8 cellular contexts compared by ENCODE assay signal in the genomic region with DNA sequence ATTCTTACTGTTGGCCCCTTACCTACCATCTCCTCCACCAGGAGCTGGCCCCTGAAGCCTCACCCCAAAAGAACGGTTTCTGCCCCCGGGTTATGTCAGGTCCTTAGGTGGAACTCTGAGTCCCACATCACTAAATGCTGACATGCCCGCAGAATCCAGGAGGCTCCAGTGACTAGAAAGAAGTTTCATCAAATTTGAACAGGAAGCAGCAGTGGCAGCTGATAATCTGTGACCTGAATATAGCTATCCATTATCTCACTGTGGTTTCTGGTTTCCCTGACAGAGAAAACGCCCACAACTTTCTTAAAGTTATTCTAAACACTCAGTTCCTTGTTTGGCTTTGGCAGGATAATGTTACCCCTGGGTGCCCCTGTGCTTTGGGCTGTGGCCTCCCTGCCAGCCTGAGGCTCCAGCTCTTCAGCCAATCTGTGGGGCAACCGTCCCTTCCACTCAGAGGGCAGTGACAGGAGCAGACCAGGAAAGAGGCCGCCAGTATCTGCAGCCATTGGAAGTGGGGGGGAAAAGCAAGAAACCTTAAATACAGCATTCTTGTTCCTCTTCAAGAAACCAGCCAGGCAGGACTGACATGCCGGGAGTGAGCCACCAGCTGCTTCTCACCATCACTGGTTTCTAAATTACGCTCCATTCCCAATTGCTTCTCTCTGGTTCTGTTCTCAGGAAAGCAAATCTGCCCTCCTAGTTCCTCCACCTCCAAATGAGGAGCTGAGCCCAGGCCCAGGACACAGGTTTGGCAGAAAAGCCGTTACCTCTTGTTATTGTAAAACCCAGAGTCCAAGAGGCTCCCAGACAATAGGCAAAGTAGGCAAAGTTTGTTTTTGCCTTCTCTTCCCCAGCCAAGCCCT.
DNase-seq lines count a peak whose midpoint lies in the region; ATAC-seq and TF ChIP-seq lines count a peak whose summit lies in the region.

No MANE protein-coding gene starts in this region.

- TF ChIP-seq CTCF in nephron progenitor cell (IDR thresholded peaks at IDR 0.05): no peak

- H2AFZ ChIP-seq in ACC112 (ENCODE audit: low read length, unreplicated experiment): peak overlapping the region; percentile 67

- H3K4me3 ChIP-seq in ACC112 (ENCODE audit: low read depth, low read length): no peak overlapping the region

- DNase-seq in T-helper 1 cell: peak in 3 of 5 donors; percentile 15 to 71 (median 16)
- DNase-seq in epithelial cell of prostate (ENCODE audit: low read depth, low spot score): no peak
- DNase-seq in nephron progenitor cell: no peak
- DNase-seq in NCI-H2171 (lab: John Stamatoyannopoulos, UW): no peak
- no peak for DNase-seq in NCI-H1436 treated with DMSO at 0.1 percent for 48 hours (lab: John Stamatoyannopoulos, UW)

- peak; percentile 60 for ATAC-seq in GM18909 (IDR thresholded peaks at IDR 0.05; ENCODE audit: poor library complexity, unreplicated experiment)
- ATAC-seq in HG03378 (IDR thresholded peaks at IDR 0.05; ENCODE audit: unreplicated experiment): peak; percentile 72

- no peaks in the 10 kb centered on the region for H3K9me3 Mint-ChIP-seq in nephron progenitor cell

- H3K4me1 Mint-ChIP-seq in nephron progenitor cell: peaks cover 23% of the 10 kb centered on the region

- no peaks in the 10 kb centered on the region for H3K79me2 ChIP-seq in ACC112 (ENCODE audit: control insufficient read depth, insufficient read depth, low read length, unreplicated experiment)

- no peaks in the 10 kb centered on the region for H3K36me3 Mint-ChIP-seq in nephron progenitor cell (ENCODE audit: low read depth)

- no peak overlapping the region for H3K27ac ChIP-seq in ACC112 (ENCODE audit: low read depth, low read length)
- H3K27ac ChIP-seq in epithelial cell of prostate: peak overlapping the region; percentile 9

- peak overlapping the region; percentile 94 for H3K27ac Mint-ChIP-seq in nephron progenitor cell

- no peaks in the 10 kb centered on the region for H3K36me3 ChIP-seq in ACC112 (ENCODE audit: insufficient read depth, low read length)

- H3K4me1 ChIP-seq in ACC112 (ENCODE audit: control insufficient read depth, insufficient read depth, low read length, unreplicated experiment): peaks cover 11% of the 10 kb centered on the region

- H3K27me3 Mint-ChIP-seq in nephron progenitor cell (ENCODE audit: low read depth, poor library complexity): no peaks in the 10 kb centered on the region

- H3K4me3 Mint-ChIP-seq in nephron progenitor cell: no peak overlapping the region

- no peaks in the 10 kb centered on the region for H3K27me3 ChIP-seq in ACC112 (ENCODE audit: insufficient read depth, low read length)

Comparison
In these comparisons a context has a peak if more than half of its experiments do, and no peak if none do; other contexts are left out.
1. DNase-seq: peak in T-helper 1 cell (3 of 5); none in epithelial cell of prostate (single experiment), nephron progenitor cell (single experiment), NCI-H2171 (single experiment) and NCI-H1436 treated with DMSO at 0.1 percent for 48 hours (single experiment).